ENCODE assay signal across 34 cellular contexts in the genomic region with DNA sequence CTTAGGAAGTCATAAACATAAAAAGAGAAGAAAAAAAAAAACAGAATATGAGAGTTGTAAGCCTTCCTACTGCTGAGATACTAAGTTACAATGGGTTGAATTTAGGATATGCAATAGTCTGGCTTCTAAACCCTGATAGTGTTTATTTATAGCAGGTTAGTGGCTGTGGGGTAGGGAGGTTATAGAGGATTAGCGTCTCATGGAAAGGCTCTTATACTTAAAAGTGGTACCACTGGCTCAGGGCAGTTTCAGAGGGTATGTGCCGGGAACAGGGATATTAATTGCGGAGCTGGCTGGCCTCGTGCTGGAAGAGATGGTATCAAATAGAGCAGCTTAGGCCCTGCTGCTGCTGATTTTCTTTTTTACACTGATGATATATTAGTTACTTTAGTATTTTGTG.
"Had no signal": no experiment of that assay in that cellular context is flagged by ENCODE, and none has a peak within 500 bp of the region (broad histone marks: within the 10 kb centered on the region; RNA-seq: fewer than 3 reads in every experiment).

No MANE protein-coding gene starts in this region.

- H3K9me3 ChIP-seq: esophagus squamous epithelium, lower lobe of right lung, ovary, prostate gland, right lobe of liver, testis had no signal

- DNase-seq: activated CD4-positive, alpha-beta memory T cell treated with anti-CD3 and anti-CD28 coated beads, Interleukin-2, amount 10 ng/mL, durations not matched to agents 7 days and 5 days; activated CD4-positive, alpha-beta T cell treated with anti-CD3 and anti-CD28 coated beads for 1 hour; activated CD4-positive, alpha-beta T cell treated with anti-CD3 and anti-CD28 coated beads, Interleukin-2, amount 10 ng/mL, durations not matched to agents 7 days and 5 days; activated CD8-positive, alpha-beta memory T cell treated with anti-CD3 and anti-CD28 coated beads, Interleukin-2, amount 50 U/mL, for 48 hours; activated gamma-delta T cell; activated naive CD4-positive, alpha-beta T cell treated with anti-CD3 and anti-CD28 coated beads, Interleukin-2, amount 10 ng/mL, durations not matched to agents 7 days and 5 days; activated T-cell treated with anti-CD3 and anti-CD28 coated beads, Interleukin-2, amount 50 U/mL, for 24 hours; amniotic stem cell; dermis blood vessel endothelial cell; effector CD4-positive, alpha-beta T cell; esophagus squamous epithelium; foreskin melanocyte; hippocampal formation; left cardiac atrium; lower lobe of right lung; mesendoderm; natural killer cell; ovary; right lobe of liver; stimulated activated CD4-positive, alpha-beta T cell treated with anti-CD3 and anti-CD28 coated beads, Interleukin-12 subunit alpha, Interleukin-12 subunit beta, amount 100 ng/mL, for 4 hours; stimulated activated CD4-positive, alpha-beta T cell treated with anti-CD3 and anti-CD28 coated beads, Interleukin-4, amount 100 ng/mL, for 1 hour; stimulated activated naive CD8-positive, alpha-beta T cell treated with anti-CD3 and anti-CD28 coated beads, Interleukin-15, Interleukin-2, amounts not matched to agents 100 U/mL and 50 U/mL, for 24 hours; T-helper 2 cell; testis; trophoblast cell had no signal

- ATAC-seq: lower lobe of right lung; natural killer cell; right lobe of liver; stimulated activated naive CD8-positive, alpha-beta T cell treated with anti-CD3 and anti-CD28 coated beads, Interleukin-15, Interleukin-2, amounts not matched to agents 100 U/mL and 50 U/mL, for 24 hours; WTC11 had no signal

- H3K4me3 ChIP-seq: esophagus squamous epithelium, lower lobe of right lung, ovary, prostate gland, right lobe of liver, skin epidermis, testis had no signal

- FAIRE-seq: astrocyte, colon, endometrium, keratinocyte, urothelium cell line had no signal

- H3K27ac ChIP-seq: epithelial cell of prostate, esophagus squamous epithelium, lower lobe of right lung, ovary, prostate gland, right lobe of liver, skin epidermis, testis had no signal

- H3K27me3 ChIP-seq: esophagus squamous epithelium, ovary, right lobe of liver, testis had no signal

- H3K36me3 ChIP-seq: ovary, prostate gland had no signal

- H3K4me1 ChIP-seq: esophagus squamous epithelium, lower lobe of right lung, prostate gland, right lobe of liver had no signal
